In genomic region chr11:11416917-11417316, GRCh38 we compare ENCODE assay signal across 14 cellular contexts.
A peak's percentile ranks its signal among the peaks of the same experiment; 100 is the strongest.
DNase-seq lines count a peak whose midpoint lies in the region; ATAC-seq lines count a peak whose summit lies in the region.
"Had no signal": no experiment of that assay in that cellular context is flagged by ENCODE, and none has a peak within 500 bp of the region (broad histone marks: within the 10 kb centered on the region; RNA-seq: fewer than 3 reads in every experiment).

No MANE protein-coding gene starts in this region.

- no peak overlapping the region for H3K4me3 ChIP-seq in MG63
- H3K4me3 ChIP-seq in mesenchymal stem cell (ENCODE audit: insufficient read depth in 1 of 2, low read depth in 1 of 2, low read length in 2 of 2), result no peak overlapping the region
- H3K4me3 ChIP-seq: left ventricle myocardium inferior had no signal

- H3K9me3 ChIP-seq in MG63 (no peaks in the 10 kb centered on the region), mesenchymal stem cell (ENCODE audit: control insufficient read depth, low read length) (no peaks in the 10 kb centered on the region)
- H3K9me3 ChIP-seq: left ventricle myocardium inferior had no signal

- peak overlapping the region; percentile 86 for H4K91ac ChIP-seq in mesenchymal stem cell (ENCODE audit: low read length)

- H3K4ac ChIP-seq in mesenchymal stem cell (ENCODE audit: low read depth in 1 of 2, low read length in 2 of 2), result peak overlapping the region in 1 of 2 experiments; percentile 68

- H3K18ac ChIP-seq in mesenchymal stem cell (ENCODE audit: low read depth in 1 of 2, low read length in 2 of 2), result peak overlapping the region in 1 of 2 experiments; percentile 25

- H3K36me3 ChIP-seq in MG63, result no peaks in the 10 kb centered on the region
- H3K36me3 ChIP-seq in mesenchymal stem cell (ENCODE audit: control insufficient read depth in 1 of 2, insufficient read depth in 2 of 2, low read depth in 1 of 2, low read length in 2 of 2), result no peaks in the 10 kb centered on the region
- H3K36me3 ChIP-seq: left ventricle myocardium inferior had no signal

- peak overlapping the region; percentile 66 for H4K8ac ChIP-seq in mesenchymal stem cell (ENCODE audit: low read length)

- no peaks in the 10 kb centered on the region for H3K27me3 ChIP-seq in MG63
- H3K27me3 ChIP-seq in mesenchymal stem cell (ENCODE audit: control insufficient read depth in 1 of 2, insufficient read depth in 1 of 2, low read length in 2 of 2), result peaks cover 0 to 25% of the 10 kb centered on the region in 2 experiments

- H2BK15ac ChIP-seq in mesenchymal stem cell (ENCODE audit: low read depth, poor library complexity, severe bottlenecking), result no peak overlapping the region

- H2AFZ ChIP-seq in mesenchymal stem cell (ENCODE audit: low read depth, low read length), result no peak overlapping the region

- no peak overlapping the region for H2AK5ac ChIP-seq in mesenchymal stem cell (ENCODE audit: low read length, severe bottlenecking)

- DNase-seq in AML-193 (lab: John Stamatoyannopoulos, UW), result peak; percentile 41 to 45
- peak; percentile 50 for DNase-seq in MG63
- peak; percentile 82 for DNase-seq in astrocyte of the hippocampus (ENCODE audit: low read depth, low spot score)
- DNase-seq in mesenchymal stem cell, result peak; percentile 91
- no peak for DNase-seq in RPMI8226
- no peak for DNase-seq in DMS53 (lab: John Stamatoyannopoulos, UW)
- DNase-seq in stimulated activated naive CD4-positive, alpha-beta T cell (lab: John Stamatoyannopoulos, UW), result no peak
- DNase-seq: activated CD4-positive, CD25-positive, alpha-beta regulatory T cell treated with anti-CD3 and anti-CD28 coated beads, Interleukin-2, amount 50 U/mL, for 72 hours; activated gamma-delta T cell; CD4-positive, alpha-beta T cell; endodermal cell; left ventricle myocardium inferior; NCI-H187 had no signal

- WGBS in mesenchymal stem cell, result 23% methylated on average over 4 of the region's 4 CpGs

- H3K79me1 ChIP-seq in mesenchymal stem cell (replicated peaks; ENCODE audit: low read length, poor library complexity, severe bottlenecking), result no peaks in the 10 kb centered on the region

- no peak overlapping the region for H3K14ac ChIP-seq in mesenchymal stem cell (ENCODE audit: low read length in 2 of 2)

- H3K9ac ChIP-seq in mesenchymal stem cell (ENCODE audit: low read length), result no peak overlapping the region

- no peak overlapping the region for H2BK5ac ChIP-seq in mesenchymal stem cell (ENCODE audit: low read depth, low read length, poor library complexity, severe bottlenecking)

- H2BK12ac ChIP-seq in mesenchymal stem cell (ENCODE audit: low read length in 2 of 2), result peak overlapping the region in 1 of 2 experiments; percentile 49

- no peak overlapping the region for H3K4me2 ChIP-seq in mesenchymal stem cell (ENCODE audit: low read length, poor library complexity, severe bottlenecking)

- no peak overlapping the region for H2BK120ac ChIP-seq in mesenchymal stem cell (ENCODE audit: low read depth, low read length)

- H3K27ac ChIP-seq in mesenchymal stem cell (ENCODE audit: low read length, poor library complexity, severe bottlenecking), result no peak overlapping the region
- H3K27ac ChIP-seq: left ventricle myocardium inferior had no signal

- no peak for ATAC-seq in HG03342 (IDR thresholded peaks at IDR 0.05; ENCODE audit: unreplicated experiment)

- H3K23ac ChIP-seq in mesenchymal stem cell (ENCODE audit: low read length in 2 of 2), result no peak overlapping the region

- peaks cover 11% of the 10 kb centered on the region for H3K4me1 ChIP-seq in mesenchymal stem cell (ENCODE audit: control insufficient read depth, insufficient read depth, low read depth, low read length)

Comparison
In these comparisons a context has a peak if more than half of its experiments do, and no peak if none do; other contexts are left out.
1. DNase-seq: peak in AML-193 (2 of 2), MG63 (single experiment), astrocyte of the hippocampus (single experiment) and mesenchymal stem cell (single experiment); none in RPMI8226 (single experiment), DMS53 (single experiment) and stimulated activated naive CD4-positive, alpha-beta T cell (0 of 6).